ENCODE assay signal across 18 cellular contexts in genomic region chr2:81658227-81658626, GRCh38.
DNase-seq lines count a peak whose midpoint lies in the region; ATAC-seq, FAIRE-seq and TF ChIP-seq lines count a peak whose summit lies in the region.
"Had no signal": no experiment of that assay in that cellular context is flagged by ENCODE, and none has a peak within 500 bp of the region (broad histone marks: within the 10 kb centered on the region; RNA-seq: fewer than 3 reads in every experiment).

No MANE protein-coding gene starts in this region.

- WGBS in smooth muscle cell (ENCODE audit: low lambda C conversion rate) = 75% methylated on average over 4 of the region's 4 CpGs
- 74 to 84% methylated on average over 4 of the region's 4 CpGs for WGBS in sigmoid colon, 2 donors

- FAIRE-seq in bronchial epithelial cell (lab: Jason Lieb, UNC) = no peak

- no peak overlapping the region for H2AFZ ChIP-seq in smooth muscle cell (ENCODE audit: low read depth)

- DNase-seq in activated T-cell treated with anti-CD3 and anti-CD28 coated beads, Interleukin-2, amount 50 U/mL, for 72 hours = peak; percentile 4 to 7
- DNase-seq in activated T-cell treated with anti-CD3 and anti-CD28 coated beads, Interleukin-2, amount 50 U/mL, for 1 hour = no peak
- DNase-seq in M059J (ENCODE audit: low read depth) (peak; percentile 89), bronchial epithelial cell (ENCODE audit: low read depth) (peak; percentile 78), smooth muscle cell (lab: John Stamatoyannopoulos, UW; ENCODE audit: unreplicated experiment) (no peak), sigmoid colon (no peak)
- no peak for DNase-seq in activated CD4-positive, CD25-positive, alpha-beta regulatory T cell treated with anti-CD3 and anti-CD28 coated beads, Interleukin-2, amount 50 U/mL, for 72 hours
- DNase-seq in effector memory CD4-positive, alpha-beta T cell = no peak
- DNase-seq: aorta; cortex of kidney; GDM1; left ventricle myocardium inferior; NCI-H2029; NCI-H748 treated with DMSO at 0.1 percent for 48 hours; SHP77; stimulated activated CD4-positive, alpha-beta T cell treated with anti-CD3 and anti-CD28 coated beads, Interleukin-12 subunit alpha, Interleukin-12 subunit beta, amount 100 ng/mL, for 4 hours; testis had no signal

- no peaks in the 10 kb centered on the region for H3F3A ChIP-seq in smooth muscle cell (ENCODE audit: low read depth)

- no peak overlapping the region for H3K4me2 ChIP-seq in smooth muscle cell

- no peaks in the 10 kb centered on the region for H3K36me3 ChIP-seq in bronchial epithelial cell (ENCODE audit: control insufficient read depth, insufficient read depth, low read length)
- H3K36me3 ChIP-seq in smooth muscle cell (ENCODE audit: low read depth) = no peaks in the 10 kb centered on the region
- H3K36me3 ChIP-seq in sigmoid colon = no peaks in the 10 kb centered on the region
- no peaks in the 10 kb centered on the region for H3K36me3 ChIP-seq in effector memory CD4-positive, alpha-beta T cell (ENCODE audit: control insufficient read depth, insufficient read depth, low read length)
- H3K36me3 ChIP-seq: left ventricle myocardium inferior had no signal

- H3K9me3 Mint-ChIP-seq in activated T-cell treated with anti-CD3 and anti-CD28 coated beads, Interleukin-2, amount 50 U/mL, for 72 hours = peaks cover 5 to 15% of the 10 kb centered on the region in 2 donors

- H3K9me3 ChIP-seq in smooth muscle cell (replicated peaks; ENCODE audit: low read depth) (peaks cover 4% of the 10 kb centered on the region), sigmoid colon (peaks cover 0 to 5% (median 2%) of the 10 kb centered on the region in 4 donors)
- H3K9me3 ChIP-seq in effector memory CD4-positive, alpha-beta T cell (ENCODE audit: control insufficient read depth, low read length) = peaks cover 3% of the 10 kb centered on the region
- H3K9me3 ChIP-seq: testis had no signal

- TF ChIP-seq EP300 in sigmoid colon (IDR thresholded peaks at IDR 0.05) = no peak

- no peaks in the 10 kb centered on the region for H3K4me1 ChIP-seq in smooth muscle cell (ENCODE audit: low read depth)
- no peaks in the 10 kb centered on the region for H3K4me1 ChIP-seq in sigmoid colon
- H3K4me1 ChIP-seq in effector memory CD4-positive, alpha-beta T cell (ENCODE audit: control insufficient read depth, insufficient read depth, low read length, poor library complexity, severe bottlenecking) = no peaks in the 10 kb centered on the region
- H3K4me1 ChIP-seq: left ventricle myocardium inferior, testis had no signal

- no peak overlapping the region for H3K4me3 ChIP-seq in bronchial epithelial cell (ENCODE audit: low read depth, low read length)
- no peak overlapping the region for H3K4me3 ChIP-seq in smooth muscle cell
- no peak overlapping the region for H3K4me3 ChIP-seq in sigmoid colon
- H3K4me3 ChIP-seq in effector memory CD4-positive, alpha-beta T cell (ENCODE audit: insufficient read depth, low read depth, low read length, poor library complexity, severe bottlenecking) = no peak overlapping the region
- H3K4me3 ChIP-seq: left ventricle myocardium inferior, testis had no signal

- no peak for TF ChIP-seq CTCF in bronchial epithelial cell (IDR thresholded peaks at IDR 0.05; ENCODE audit: insufficient read depth, low read length, severe bottlenecking)
- no peak for TF ChIP-seq CTCF in smooth muscle cell (IDR thresholded peaks at IDR 0.05; ENCODE audit: borderline replicate concordance, insufficient read depth, poor library complexity, severe bottlenecking)
- no peak for TF ChIP-seq CTCF in sigmoid colon (IDR thresholded peaks at IDR 0.05)

- no peaks in the 10 kb centered on the region for H4K20me1 ChIP-seq in smooth muscle cell (ENCODE audit: low read depth)

- H3K36me3 Mint-ChIP-seq in activated T-cell treated with anti-CD3 and anti-CD28 coated beads, Interleukin-2, amount 50 U/mL, for 72 hours (ENCODE audit: insufficient read depth in 2 of 2) = peaks cover 5 to 9% of the 10 kb centered on the region in 2 donors

- no peaks in the 10 kb centered on the region for H3K4me1 Mint-ChIP-seq in activated T-cell treated with anti-CD3 and anti-CD28 coated beads, Interleukin-2, amount 50 U/mL, for 72 hours (ENCODE audit: low read depth)

- peak overlapping the region; percentile 52 for H3K27ac ChIP-seq in smooth muscle cell (ENCODE audit: low read depth)
- H3K27ac ChIP-seq in sigmoid colon = no peak overlapping the region
- H3K27ac ChIP-seq in effector memory CD4-positive, alpha-beta T cell (ENCODE audit: insufficient read depth, low read length, poor library complexity, severe bottlenecking) = no peak overlapping the region
- H3K27ac ChIP-seq: left ventricle myocardium inferior, testis had no signal

- no peaks in the 10 kb centered on the region for H3K27me3 Mint-ChIP-seq in activated T-cell treated with anti-CD3 and anti-CD28 coated beads, Interleukin-2, amount 50 U/mL, for 72 hours (ENCODE audit: low read depth)

- H3K9ac ChIP-seq in smooth muscle cell (ENCODE audit: low read depth) = no peak overlapping the region

- H3K4me3 Mint-ChIP-seq in activated T-cell treated with anti-CD3 and anti-CD28 coated beads, Interleukin-2, amount 50 U/mL, for 72 hours = no peak overlapping the region
- H3K4me3 Mint-ChIP-seq: activated T-helper 1 cell treated with anti-CD3 and anti-CD28 coated beads, Interleukin-12 subunit alpha, Interleukin-12 subunit beta, Interleukin-2, Interleukin-4 antibody, amounts not matched to agents 30 ng/mL and 10 ng/mL and 1 ng/mL, durations not matched to agents 14 hours and 24 hours and 36 hours had no signal

- TF ChIP-seq POLR2A in sigmoid colon (IDR thresholded peaks at IDR 0.05) = no peak

- ATAC-seq in activated T-cell treated with anti-CD3 and anti-CD28 coated beads, Interleukin-2, amount 50 U/mL, for 72 hours (replicated peaks in 1 of 2) = peak in 1 of 2 donors; percentile 56

- intact Hi-C loops in sigmoid colon (cut with DNase I) = no loop called here

- H3K27ac Mint-ChIP-seq in activated T-cell treated with anti-CD3 and anti-CD28 coated beads, Interleukin-2, amount 50 U/mL, for 72 hours = no peak overlapping the region
- H3K27ac Mint-ChIP-seq: activated T-helper 1 cell treated with anti-CD3 and anti-CD28 coated beads, Interleukin-12 subunit alpha, Interleukin-12 subunit beta, Interleukin-2, Interleukin-4 antibody, amounts not matched to agents 30 ng/mL and 10 ng/mL and 1 ng/mL, durations not matched to agents 14 hours and 24 hours and 36 hours had no signal

- H3K79me2 ChIP-seq in smooth muscle cell (ENCODE audit: low read depth) = no peaks in the 10 kb centered on the region

- no peaks in the 10 kb centered on the region for H3K27me3 ChIP-seq in bronchial epithelial cell (ENCODE audit: control insufficient read depth, insufficient read depth, low read length)
- H3K27me3 ChIP-seq in smooth muscle cell (ENCODE audit: low read depth) = no peaks in the 10 kb centered on the region
- no peaks in the 10 kb centered on the region for H3K27me3 ChIP-seq in sigmoid colon
- no peaks in the 10 kb centered on the region for H3K27me3 ChIP-seq in effector memory CD4-positive, alpha-beta T cell (replicated peaks; ENCODE audit: control insufficient read depth, insufficient read depth, low read length, poor library complexity, severe bottlenecking)
- H3K27me3 ChIP-seq: testis had no signal

Comparison
In these comparisons a context has a peak if more than half of its experiments do, and no peak if none do; other contexts are left out.
1. DNase-seq: peak in activated T-cell treated with anti-CD3 and anti-CD28 coated beads, Interleukin-2, amount 50 U/mL, for 72 hours (2 of 2), M059J (single experiment) and bronchial epithelial cell (single experiment); none in activated T-cell treated with anti-CD3 and anti-CD28 coated beads, Interleukin-2, amount 50 U/mL, for 1 hour (single experiment), smooth muscle cell (single experiment), sigmoid colon (single experiment), activated CD4-positive, CD25-positive, alpha-beta regulatory T cell treated with anti-CD3 and anti-CD28 coated beads, Interleukin-2, amount 50 U/mL, for 72 hours (single experiment) and effector memory CD4-positive, alpha-beta T cell (0 of 3).